Comparison of ENCODE assay signal across 1 cellular context in the genomic region with DNA sequence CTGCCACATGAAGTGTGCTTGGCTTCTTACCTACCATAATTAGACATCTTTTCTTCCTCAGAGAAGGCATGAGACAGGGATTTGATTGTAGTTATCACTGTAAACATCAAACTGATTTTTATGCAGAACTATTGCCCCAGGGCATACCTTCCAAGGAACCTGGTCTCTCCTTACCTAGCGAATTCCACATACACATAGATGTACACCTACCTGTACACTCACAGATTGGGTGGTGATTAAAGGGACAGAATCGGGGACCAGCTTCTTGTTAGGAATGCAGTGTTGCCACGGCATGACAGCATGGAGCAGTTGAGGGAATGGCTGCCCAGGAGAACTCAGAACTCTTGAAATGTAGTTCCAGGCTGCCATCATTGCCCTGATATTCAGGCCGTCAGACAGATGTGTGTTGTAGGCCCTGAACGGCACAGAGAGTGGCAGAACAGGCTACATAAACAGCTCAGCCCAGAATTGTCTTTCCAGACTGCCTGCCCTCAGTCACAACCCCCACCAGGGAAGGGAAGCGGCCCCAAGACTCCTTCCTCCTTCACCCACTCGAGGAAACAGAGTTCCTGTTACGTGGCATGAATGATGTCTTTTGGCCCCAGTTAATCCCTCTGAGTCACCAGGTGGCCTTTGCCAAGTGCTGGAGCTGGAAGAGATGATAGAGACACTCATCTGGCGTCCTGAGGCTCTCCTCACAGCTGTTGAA.
TF ChIP-seq lines count a peak whose summit lies in the region.

No MANE protein-coding gene starts in this region.

TF ChIP-seq in GM12878, 131 proteins besides CTCF, POLR2A, EP300 and RAD21:
- TF ChIP-seq, protein P1, sequence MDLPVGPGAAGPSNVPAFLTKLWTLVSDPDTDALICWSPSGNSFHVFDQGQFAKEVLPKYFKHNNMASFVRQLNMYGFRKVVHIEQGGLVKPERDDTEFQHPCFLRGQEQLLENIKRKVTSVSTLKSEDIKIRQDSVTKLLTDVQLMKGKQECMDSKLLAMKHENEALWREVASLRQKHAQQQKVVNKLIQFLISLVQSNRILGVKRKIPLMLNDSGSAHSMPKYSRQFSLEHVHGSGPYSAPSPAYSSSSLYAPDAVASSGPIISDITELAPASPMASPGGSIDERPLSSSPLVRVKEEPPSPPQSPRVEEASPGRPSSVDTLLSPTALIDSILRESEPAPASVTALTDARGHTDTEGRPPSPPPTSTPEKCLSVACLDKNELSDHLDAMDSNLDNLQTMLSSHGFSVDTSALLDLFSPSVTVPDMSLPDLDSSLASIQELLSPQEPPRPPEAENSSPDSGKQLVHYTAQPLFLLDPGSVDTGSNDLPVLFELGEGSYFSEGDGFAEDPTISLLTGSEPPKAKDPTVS (IDR thresholded peaks at IDR 0.05; ENCODE audit: low read depth, low read length), result no peak
- TF ChIP-seq ASH2L (IDR thresholded peaks at IDR 0.05; ENCODE audit: borderline replicate concordance, low read depth) (no peak), RELA (IDR thresholded peaks at IDR 0.05; ENCODE audit: borderline replicate concordance, partially characterized antibody) (no peak), BRCA1 (IDR thresholded peaks at IDR 0.05; ENCODE audit: low read depth, low read length) (no peak), CBFB (IDR thresholded peaks at IDR 0.05; ENCODE audit: low read depth) (no peak), PAX8 (IDR thresholded peaks at IDR 0.05) (no peak), NFXL1 (IDR thresholded peaks at IDR 0.05; ENCODE audit: borderline replicate concordance) (no peak), TAF1 (IDR thresholded peaks at IDR 0.05; ENCODE audit: borderline replicate concordance, low read depth, low read length) (no peak), NR2C2 (IDR thresholded peaks at IDR 0.05; ENCODE audit: borderline replicate concordance, control insufficient read depth, insufficient read length, low read depth) (no peak), RCOR1 (conservative IDR thresholded peaks at IDR 0.05; ENCODE audit: low read depth, low read length) (no peak), EZH2 (IDR thresholded peaks at IDR 0.05; ENCODE audit: borderline replicate concordance, control insufficient read depth, low read depth, low read length) (no peak), GATAD2B (conservative IDR thresholded peaks at IDR 0.05; ENCODE audit: low read depth) (no peak), GABPA (IDR thresholded peaks at IDR 0.05; ENCODE audit: low read depth) (no peak), ZNF622 (IDR thresholded peaks at IDR 0.05) (no peak), ZZZ3 (IDR thresholded peaks at IDR 0.05; ENCODE audit: control insufficient read depth, insufficient read length, low read depth) (no peak)
- TF ChIP-seq, protein P2, sequence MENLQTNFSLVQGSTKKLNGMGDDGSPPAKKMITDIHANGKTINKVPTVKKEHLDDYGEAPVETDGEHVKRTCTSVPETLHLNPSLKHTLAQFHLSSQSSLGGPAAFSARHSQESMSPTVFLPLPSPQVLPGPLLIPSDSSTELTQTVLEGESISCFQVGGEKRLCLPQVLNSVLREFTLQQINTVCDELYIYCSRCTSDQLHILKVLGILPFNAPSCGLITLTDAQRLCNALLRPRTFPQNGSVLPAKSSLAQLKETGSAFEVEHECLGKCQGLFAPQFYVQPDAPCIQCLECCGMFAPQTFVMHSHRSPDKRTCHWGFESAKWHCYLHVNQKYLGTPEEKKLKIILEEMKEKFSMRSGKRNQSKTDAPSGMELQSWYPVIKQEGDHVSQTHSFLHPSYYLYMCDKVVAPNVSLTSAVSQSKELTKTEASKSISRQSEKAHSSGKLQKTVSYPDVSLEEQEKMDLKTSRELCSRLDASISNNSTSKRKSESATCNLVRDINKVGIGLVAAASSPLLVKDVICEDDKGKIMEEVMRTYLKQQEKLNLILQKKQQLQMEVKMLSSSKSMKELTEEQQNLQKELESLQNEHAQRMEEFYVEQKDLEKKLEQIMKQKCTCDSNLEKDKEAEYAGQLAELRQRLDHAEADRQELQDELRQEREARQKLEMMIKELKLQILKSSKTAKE (IDR thresholded peaks at IDR 0.05; ENCODE audit: low read depth, poor library complexity, severe bottlenecking), result no peak
